In genomic region chr11:134518616-134519389, GRCh38 we compare ENCODE assay signal across 19 cellular contexts.
A peak's percentile ranks its signal among the peaks of the same experiment; 100 is the strongest.
DNase-seq lines count a peak whose midpoint lies in the region; ATAC-seq, FAIRE-seq and TF ChIP-seq lines count a peak whose summit lies in the region.
"Had no signal": no experiment of that assay in that cellular context is flagged by ENCODE, and none has a peak within 500 bp of the region (broad histone marks: within the 10 kb centered on the region; RNA-seq: fewer than 3 reads in every experiment).

No MANE protein-coding gene starts in this region.

- H2AFZ ChIP-seq in HepG2 (ENCODE audit: low read length): no peak overlapping the region
- H2AFZ ChIP-seq: GM23338 had no signal

- TF ChIP-seq CTCF in RWPE2 (IDR thresholded peaks at IDR 0.05; ENCODE audit: poor library complexity, severe bottlenecking) (no peak), left lung (IDR thresholded peaks at IDR 0.05) (no peak), suprapubic skin (IDR thresholded peaks at IDR 0.05) (no peak), HepG2 (CRISPR knock-in tag; IDR thresholded peaks at IDR 0.05) (no peak)

- TF ChIP-seq EP300 in suprapubic skin (IDR thresholded peaks at IDR 0.05) (no peak), HepG2 (IDR thresholded peaks at IDR 0.05; ENCODE audit: low read depth in 2 of 2, low read length in 2 of 2) (no peak), HepG2 (CRISPR knock-in tag; IDR thresholded peaks at IDR 0.05; ENCODE audit: borderline replicate concordance) (no peak)

- ATAC-seq in RWPE2 (ENCODE audit: low read depth) (no peak), left lung (no peak), HG02973 (IDR thresholded peaks at IDR 0.05; ENCODE audit: unreplicated experiment) (no peak), HepG2 (no peak)
- ATAC-seq: GM23338, HCT116, K562 had no signal

- peak; percentile 30 for DNase-seq in activated effector memory CD4-positive, alpha-beta T cell treated with anti-CD3 and anti-CD28 coated beads, Interleukin-2, amount 50 U/mL, for 16 hours
- DNase-seq in activated effector memory CD4-positive, alpha-beta T cell treated with Interleukin-2 at 50 U/mL for 16 hours: no peak
- DNase-seq in RWPE2 (ENCODE audit: low spot score): peak; percentile 29
- peak; percentile 19 to 50 for DNase-seq in left lung
- DNase-seq in suprapubic skin (ENCODE audit: low spot score in 2 of 2): peak; percentile 26 to 61
- DNase-seq in activated CD4-positive, alpha-beta T cell treated with anti-CD3 and anti-CD28 coated beads, Interleukin-2, amount 50 U/mL, for 1 hour: no peak
- DNase-seq in HepG2 (ENCODE audit: low spot score): no peak
- DNase-seq: CD4-positive, alpha-beta memory T cell; GF-D8; NCI-H1105; NCI-H2081; NCI-H446 treated with DMSO at 0.1 percent for 48 hours; NCI-H69; SHP77 treated with DMSO at 0.1 percent for 48 hours had no signal

- H3K4me3 ChIP-seq in RWPE2 (ENCODE audit: severe bottlenecking) (no peak overlapping the region), left lung (no peak overlapping the region), suprapubic skin (no peak overlapping the region), HepG2 (replicated peaks in 1 of 3; ENCODE audit: insufficient read depth in 1 of 3, low read depth in 2 of 3, low read length in 3 of 3) (no peak overlapping the region)
- H3K4me3 ChIP-seq: GM23338, K562 had no signal

- no peak overlapping the region for H3K9ac ChIP-seq in HepG2 (ENCODE audit: insufficient read depth, low read depth, low read length)

- BruUV-seq in HepG2 (replicated peaks; lab: Mats Ljungman, UMichigan): no TSS peak

- H4K20me1 ChIP-seq in HepG2 (ENCODE audit: insufficient read depth, low read length): no peaks in the 10 kb centered on the region

- H3K27me3 ChIP-seq in RWPE2 (ENCODE audit: insufficient read depth, poor library complexity, severe bottlenecking): no peaks in the 10 kb centered on the region
- H3K27me3 ChIP-seq in left lung: peaks cover 0 to 36% of the 10 kb centered on the region in 2 donors
- H3K27me3 ChIP-seq in suprapubic skin: peaks cover 20% of the 10 kb centered on the region
- peaks cover 8 to 32% of the 10 kb centered on the region in 2 experiments; a peak in 4 of 5 replicates for H3K27me3 ChIP-seq in HepG2 (ENCODE audit: control insufficient read depth in 1 of 2, insufficient read depth in 2 of 2, low read length in 2 of 2)

- H3K27ac ChIP-seq in RWPE2 (ENCODE audit: poor library complexity, severe bottlenecking): no peak overlapping the region
- no peak overlapping the region for H3K27ac ChIP-seq in left lung
- no peak overlapping the region for H3K27ac ChIP-seq in suprapubic skin
- no peak overlapping the region for H3K27ac ChIP-seq in HepG2 (ENCODE audit: extremely low read length, insufficient read depth, low read length)
- H3K27ac ChIP-seq: 22Rv1 had no signal

- H3K4me1 ChIP-seq in RWPE2 (ENCODE audit: insufficient read depth, poor library complexity, severe bottlenecking): no peaks in the 10 kb centered on the region
- H3K4me1 ChIP-seq in left lung: no peaks in the 10 kb centered on the region
- H3K4me1 ChIP-seq in suprapubic skin: no peaks in the 10 kb centered on the region
- no peaks in the 10 kb centered on the region for H3K4me1 ChIP-seq in HepG2 (ENCODE audit: insufficient read depth, low read length)

- H3K36me3 ChIP-seq in RWPE2 (ENCODE audit: low read depth): no peaks in the 10 kb centered on the region
- H3K36me3 ChIP-seq in left lung: no peaks in the 10 kb centered on the region
- no peaks in the 10 kb centered on the region for H3K36me3 ChIP-seq in suprapubic skin
- H3K36me3 ChIP-seq in HepG2 (replicated peaks in 1 of 2; ENCODE audit: control insufficient read depth in 1 of 2, insufficient read depth in 2 of 2, low read length in 2 of 2): no peaks in the 10 kb centered on the region

- H3K9me3 ChIP-seq in RWPE2 (ENCODE audit: severe bottlenecking) (no peaks in the 10 kb centered on the region), left lung (no peaks in the 10 kb centered on the region), suprapubic skin (no peaks in the 10 kb centered on the region), HepG2 (ENCODE audit: low read length) (no peaks in the 10 kb centered on the region)

- POLR2A ChIA-PET in HepG2 (lab: Yijun Ruan, JAX): no interaction called here

- H3K79me2 ChIP-seq in HepG2 (ENCODE audit: insufficient read depth, low read length): no peaks in the 10 kb centered on the region

- in situ Hi-C loops in HepG2 (cut with HindIII; ENCODE audit: extremely low pct_ligation_motif_present, low pct_unique_long_range_greater_than_20kb): no loop called here

- no peak for TF ChIP-seq POLR2A in suprapubic skin (IDR thresholded peaks at IDR 0.05)
- TF ChIP-seq POLR2A in HepG2 (IDR thresholded peaks at IDR 0.05; ENCODE audit: insufficient read depth in 1 of 2, low read depth in 2 of 2, low read length in 2 of 2): no peak

- 91% methylated on average over 18 of the region's 20 CpGs for WGBS in suprapubic skin
- 32% methylated on average over 20 of the region's 20 CpGs for WGBS in HepG2 (ENCODE audit: low lambda C conversion rate)

- CTCF ChIA-PET in HepG2 (lab: Yijun Ruan, JAX; ENCODE audit: low intra/inter-chr PET ratio, low total read pairs): no interaction called here

- no peak for FAIRE-seq in HepG2 (lab: Jason Lieb, UNC)
- FAIRE-seq: K562 had no signal

- intact Hi-C loops in left lung (cut with DNase I) (no loop called here), HepG2 (cut with micrococcal nuclease; ENCODE audit: unreplicated experiment) (no loop called here)

- H3K4me2 ChIP-seq in HepG2 (ENCODE audit: low read depth, low read length): no peak overlapping the region
- H3K4me2 ChIP-seq: GM23338 had no signal

- no peak for TF ChIP-seq RAD21 in HepG2 (CRISPR knock-in tag; IDR thresholded peaks at IDR 0.05)

TF ChIP-seq in HepG2, 621 proteins besides CTCF, POLR2A, EP300 and RAD21:
- TF ChIP-seq ZNF605 (CRISPR knock-in tag; IDR thresholded peaks at IDR 0.05): no peak
- no peak for TF ChIP-seq LCORL (IDR thresholded peaks at IDR 0.05)
- TF ChIP-seq LCORL (CRISPR knock-in tag; IDR thresholded peaks at IDR 0.05): no peak
- TF ChIP-seq NFKBIZ (CRISPR knock-in tag; IDR thresholded peaks at IDR 0.05): no peak
- no peak for TF ChIP-seq THAP9 (CRISPR knock-in tag; IDR thresholded peaks at IDR 0.05; ENCODE audit: borderline replicate concordance)
- TF ChIP-seq HMGA1 (CRISPR knock-in tag; conservative IDR thresholded peaks at IDR 0.05): no peak
- TF ChIP-seq ZNF367 (CRISPR knock-in tag; IDR thresholded peaks at IDR 0.05; ENCODE audit: borderline replicate concordance): no peak
- TF ChIP-seq ZSCAN30 (CRISPR knock-in tag; IDR thresholded peaks at IDR 0.05): no peak
- TF ChIP-seq CENPBD1 (CRISPR knock-in tag; IDR thresholded peaks at IDR 0.05; ENCODE audit: borderline replicate concordance, low read depth): no peak
- TF ChIP-seq NR0B2 (CRISPR knock-in tag; IDR thresholded peaks at IDR 0.05): no peak
- TF ChIP-seq ZNF772 (CRISPR knock-in tag; IDR thresholded peaks at IDR 0.05): no peak
- no peak for TF ChIP-seq SRY (CRISPR knock-in tag; IDR thresholded peaks at IDR 0.05)
- TF ChIP-seq SIX1 (CRISPR knock-in tag; IDR thresholded peaks at IDR 0.05; ENCODE audit: borderline replicate concordance): no peak
- TF ChIP-seq ZNF30 (CRISPR knock-in tag; IDR thresholded peaks at IDR 0.05): no peak
- no peak for TF ChIP-seq SCMH1 (CRISPR knock-in tag; IDR thresholded peaks at IDR 0.05; ENCODE audit: borderline replicate concordance)
- no peak for TF ChIP-seq ERF (CRISPR knock-in tag; IDR thresholded peaks at IDR 0.05)
- TF ChIP-seq ZNF550 (CRISPR knock-in tag; IDR thresholded peaks at IDR 0.05; ENCODE audit: borderline replicate concordance): no peak
- no peak for TF ChIP-seq ZNF589 (CRISPR knock-in tag; conservative IDR thresholded peaks at IDR 0.05)
TF ChIP-seq in HepG2: peak in this region for 0.

Comparison
In these comparisons a context has a peak if more than half of its experiments do, and no peak if none do; other contexts are left out.
1. DNase-seq: peak in activated effector memory CD4-positive, alpha-beta T cell treated with anti-CD3 and anti-CD28 coated beads, Interleukin-2, amount 50 U/mL, for 16 hours (single experiment), RWPE2 (single experiment), left lung (2 of 2) and suprapubic skin (2 of 2); none in activated effector memory CD4-positive, alpha-beta T cell treated with Interleukin-2 at 50 U/mL for 16 hours (single experiment), activated CD4-positive, alpha-beta T cell treated with anti-CD3 and anti-CD28 coated beads, Interleukin-2, amount 50 U/mL, for 1 hour (single experiment) and HepG2 (single experiment).